ENCODE assay signal across 19 cellular contexts in the genomic region with DNA sequence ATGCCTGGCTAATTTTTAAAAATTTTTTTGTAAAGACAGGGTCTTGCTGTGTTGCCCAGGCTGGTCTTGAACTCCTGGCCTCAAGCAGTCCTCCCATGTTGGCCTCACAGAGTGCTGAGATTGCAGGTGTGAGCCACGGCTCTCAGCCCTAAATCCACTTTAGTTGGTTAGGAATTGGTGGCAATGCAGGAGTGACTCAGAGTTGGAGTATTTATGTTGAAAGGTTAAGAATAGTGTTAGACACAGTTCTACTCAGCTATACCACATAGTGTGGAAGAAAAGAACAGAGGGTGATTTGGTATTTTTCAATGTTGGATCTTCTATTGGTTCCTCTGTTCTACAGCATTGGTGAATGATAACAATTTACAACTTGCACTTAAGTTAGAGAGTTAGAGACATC.
"Had no signal": no experiment of that assay in that cellular context is flagged by ENCODE, and none has a peak within 500 bp of the region (broad histone marks: within the 10 kb centered on the region; RNA-seq: fewer than 3 reads in every experiment).

No MANE protein-coding gene starts in this region.

- H3K9me3 Mint-ChIP-seq: activated CD4-positive, alpha-beta T cell treated with anti-CD3 and anti-CD28 coated beads, Interleukin-2, amount 10 ng/mL, durations not matched to agents 24 days and 14 days; activated naive CD4-positive, alpha-beta T cell treated with anti-CD3 and anti-CD28 coated beads, Interleukin-2, amount 50 U/mL, for 72 hours; activated T-cell treated with anti-CD3 and anti-CD28 coated beads, Interleukin-2, amount 50 U/mL, for 72 hours; effector memory CD8-positive, alpha-beta T cell; naive B cell; neural crest cell; stimulated activated naive CD8-positive, alpha-beta T cell treated with anti-CD3 and anti-CD28 coated beads, Interleukin-15, amount 100 ng/mL, for 72 hours; WTC11 had no signal

- H3K4me3 Mint-ChIP-seq: activated CD4-positive, alpha-beta T cell treated with anti-CD3 and anti-CD28 coated beads, Interleukin-2, amount 10 ng/mL, durations not matched to agents 24 days and 14 days; activated T-cell treated with anti-CD3 and anti-CD28 coated beads, Interleukin-2, amount 50 U/mL, for 72 hours; effector memory CD8-positive, alpha-beta T cell; naive B cell; neural crest cell; stimulated activated naive CD8-positive, alpha-beta T cell treated with anti-CD3 and anti-CD28 coated beads, Interleukin-15, amount 100 ng/mL, for 72 hours; WTC11 had no signal

- H3K4me1 ChIP-seq: suprapubic skin, uterus had no signal

- H3K27me3 ChIP-seq: body of pancreas, esophagus squamous epithelium, left lung, right atrium auricular region, suprapubic skin, transverse colon, uterus had no signal

- H3K27me3 Mint-ChIP-seq: activated CD4-positive, alpha-beta T cell treated with anti-CD3 and anti-CD28 coated beads, Interleukin-2, amount 10 ng/mL, durations not matched to agents 24 days and 14 days; effector memory CD8-positive, alpha-beta T cell; naive B cell; stimulated activated naive CD8-positive, alpha-beta T cell treated with anti-CD3 and anti-CD28 coated beads, Interleukin-15, amount 100 ng/mL, for 72 hours had no signal

- H3K4me3 ChIP-seq: body of pancreas, esophagus squamous epithelium, left lung, right atrium auricular region, suprapubic skin, transverse colon, uterus had no signal

- H3K9me3 ChIP-seq: body of pancreas, esophagus squamous epithelium, left lung, right atrium auricular region, suprapubic skin, transverse colon, uterus had no signal

- H3K27ac ChIP-seq: body of pancreas, esophagus squamous epithelium, left lung, right atrium auricular region, suprapubic skin, transverse colon, uterus had no signal

- ATAC-seq: activated T-cell treated with anti-CD3 and anti-CD28 coated beads, Interleukin-2, amount 50 U/mL, for 72 hours; body of pancreas; effector memory CD8-positive, alpha-beta T cell; left lung; stimulated activated naive CD8-positive, alpha-beta T cell treated with anti-CD3 and anti-CD28 coated beads, Interleukin-15, amount 100 ng/mL, for 72 hours; WTC11 had no signal

- DNase-seq: activated CD4-positive, alpha-beta T cell treated with anti-CD3 and anti-CD28 coated beads, Interleukin-2, amount 10 ng/mL, durations not matched to agents 24 days and 14 days; activated CD8-positive, alpha-beta memory T cell treated with anti-CD3 and anti-CD28 coated beads, Interleukin-2, amount 50 U/mL, for 4 hours; activated effector memory CD4-positive, alpha-beta T cell treated with anti-CD3 and anti-CD28 coated beads, Interleukin-2, amount 50 U/mL, for 16 hours; activated T-cell treated with anti-CD3 and anti-CD28 coated beads, Interleukin-2, amount 50 U/mL, for 72 hours; body of pancreas; effector memory CD8-positive, alpha-beta T cell; esophagus squamous epithelium; hippocampal formation; left lung; naive B cell; stimulated activated naive CD8-positive, alpha-beta T cell treated with anti-CD3 and anti-CD28 coated beads, Interleukin-15, amount 100 ng/mL, for 72 hours; SW 1271; transverse colon; uterus had no signal

- H3K27ac Mint-ChIP-seq: activated CD4-positive, alpha-beta T cell treated with anti-CD3 and anti-CD28 coated beads, Interleukin-2, amount 10 ng/mL, durations not matched to agents 24 days and 14 days; activated naive CD4-positive, alpha-beta T cell treated with anti-CD3 and anti-CD28 coated beads, Interleukin-2, amount 50 U/mL, for 72 hours; activated T-cell treated with anti-CD3 and anti-CD28 coated beads, Interleukin-2, amount 50 U/mL, for 72 hours; effector memory CD8-positive, alpha-beta T cell; naive B cell; WTC11 had no signal

- H3K36me3 ChIP-seq: uterus had no signal
